Comparison of ENCODE assay signal across 24 cellular contexts in the genomic region with DNA sequence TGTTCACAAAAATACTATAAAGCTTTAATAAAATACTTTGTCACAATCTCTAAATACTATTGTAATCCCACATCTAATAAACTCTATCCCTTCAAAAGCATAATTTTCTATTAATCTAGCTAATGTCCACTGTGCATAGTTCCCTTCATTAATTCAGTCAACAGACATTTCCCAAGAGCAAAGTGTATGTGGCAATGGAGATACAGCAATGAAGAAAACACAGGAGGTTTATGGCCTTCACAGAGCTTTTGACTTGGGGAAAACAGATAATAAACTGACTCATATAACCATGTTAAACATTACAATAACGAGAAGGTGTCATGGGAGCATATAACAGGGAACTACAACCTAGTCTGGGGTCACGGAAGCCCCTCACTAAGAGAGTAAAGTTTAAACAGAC.
"Had no signal": no experiment of that assay in that cellular context is flagged by ENCODE, and none has a peak within 500 bp of the region (broad histone marks: within the 10 kb centered on the region; RNA-seq: fewer than 3 reads in every experiment).

No MANE protein-coding gene starts in this region.

- H3K36me3 ChIP-seq: colonic mucosa, esophagus muscularis mucosa, neural progenitor cell, right atrium auricular region, sigmoid colon, tibial artery had no signal

- H3K4me1 Mint-ChIP-seq: memory B cell; mesothelial cell of epicardium; naive B cell; stimulated activated effector memory CD8-positive, alpha-beta T cell treated with anti-CD3 and anti-CD28 coated beads, Interleukin-12 subunit alpha, Interleukin-12 subunit beta, amount 100 ng/mL, for 72 hours had no signal

- H3K27me3 ChIP-seq: colonic mucosa, esophagus muscularis mucosa, neural progenitor cell, right atrium auricular region, sigmoid colon, testis, tibial artery had no signal

- H3K4me2 ChIP-seq: neural progenitor cell had no signal

- H2AFZ ChIP-seq: neural progenitor cell, parathyroid adenoma had no signal

- ATAC-seq: left lobe of liver; mucosa of descending colon; natural killer cell treated with Interleukin-12 subunit alpha and Interleukin-12 subunit beta and Interleukin-15 and Interleukin-18, amount 100 ng/mL, for 72 hours; stimulated activated effector memory CD8-positive, alpha-beta T cell treated with anti-CD3 and anti-CD28 coated beads, Interleukin-12 subunit alpha, Interleukin-12 subunit beta, amount 100 ng/mL, for 72 hours; stimulated activated naive CD8-positive, alpha-beta T cell treated with anti-CD3 and anti-CD28 coated beads, Interleukin-15, Interleukin-2, amounts not matched to agents 100 U/mL and 50 U/mL, for 24 hours had no signal

- H3K4me3 ChIP-seq: colonic mucosa, esophagus muscularis mucosa, lung, mucosa of descending colon, neural progenitor cell, right atrium auricular region, sigmoid colon, testis, tibial artery had no signal

- H3K36me3 Mint-ChIP-seq: memory B cell; mesothelial cell of epicardium; naive B cell; natural killer cell treated with Interleukin-12 subunit alpha and Interleukin-12 subunit beta and Interleukin-15 and Interleukin-18, amount 100 ng/mL, for 72 hours; neural progenitor cell; stimulated activated effector memory CD8-positive, alpha-beta T cell treated with anti-CD3 and anti-CD28 coated beads, Interleukin-12 subunit alpha, Interleukin-12 subunit beta, amount 100 ng/mL, for 72 hours; type B pancreatic cell had no signal

- H3K27ac ChIP-seq: colonic mucosa, esophagus muscularis mucosa, neural progenitor cell, parathyroid adenoma, right atrium auricular region, sigmoid colon, testis, tibial artery had no signal

- H3K9me3 ChIP-seq: colonic mucosa, mucosa of descending colon, right atrium auricular region, sigmoid colon, testis, tibial artery had no signal

- H3K27me3 Mint-ChIP-seq: dendritic cell treated with granulocyte-macrophage colony-stimulating factor and Interleukin-4, amounts not matched to agents 40 ng/mL and 50 ng/mL, for 4 days; progenitor cell of endocrine pancreas; type B pancreatic cell had no signal

- H3K27ac Mint-ChIP-seq: dendritic cell treated with granulocyte-macrophage colony-stimulating factor and Interleukin-4, amounts not matched to agents 40 ng/mL and 50 ng/mL, for 4 days; memory B cell; mesothelial cell of epicardium; natural killer cell treated with Interleukin-12 subunit alpha and Interleukin-12 subunit beta and Interleukin-15 and Interleukin-18, amount 100 ng/mL, for 72 hours; neural progenitor cell; progenitor cell of endocrine pancreas; stimulated activated effector memory CD8-positive, alpha-beta T cell treated with anti-CD3 and anti-CD28 coated beads, Interleukin-12 subunit alpha, Interleukin-12 subunit beta, amount 100 ng/mL, for 72 hours; type B pancreatic cell had no signal

- H3K4me3 Mint-ChIP-seq: dendritic cell treated with granulocyte-macrophage colony-stimulating factor and Interleukin-4, amounts not matched to agents 40 ng/mL and 50 ng/mL, for 4 days; memory B cell; mesothelial cell of epicardium; naive B cell; natural killer cell treated with Interleukin-12 subunit alpha and Interleukin-12 subunit beta and Interleukin-15 and Interleukin-18, amount 100 ng/mL, for 72 hours; neural progenitor cell; stimulated activated effector memory CD8-positive, alpha-beta T cell treated with anti-CD3 and anti-CD28 coated beads, Interleukin-12 subunit alpha, Interleukin-12 subunit beta, amount 100 ng/mL, for 72 hours; type B pancreatic cell had no signal

- H3K9me3 Mint-ChIP-seq: dendritic cell treated with granulocyte-macrophage colony-stimulating factor and Interleukin-4, amounts not matched to agents 40 ng/mL and 50 ng/mL, for 4 days; memory B cell; natural killer cell treated with Interleukin-12 subunit alpha and Interleukin-12 subunit beta and Interleukin-15 and Interleukin-18, amount 100 ng/mL, for 72 hours; stimulated activated effector memory CD8-positive, alpha-beta T cell treated with anti-CD3 and anti-CD28 coated beads, Interleukin-12 subunit alpha, Interleukin-12 subunit beta, amount 100 ng/mL, for 72 hours; type B pancreatic cell had no signal

- H3K4me1 ChIP-seq: colonic mucosa, neural progenitor cell, right atrium auricular region, sigmoid colon, testis, tibial artery had no signal

- DNase-seq: colonic mucosa; effector memory CD4-positive, alpha-beta T cell; mucosa of descending colon; naive B cell; sigmoid colon; stimulated activated CD4-positive, alpha-beta T cell treated with anti-CD3 and anti-CD28 coated beads, Interleukin-2, amount 100 ng/mL, for 24 hours; stimulated activated CD4-positive, alpha-beta T cell treated with anti-CD3 and anti-CD28 coated beads, Interleukin-4, amount 100 ng/mL, for 24 hours; stimulated activated naive CD8-positive, alpha-beta T cell treated with anti-CD3 and anti-CD28 coated beads, Interleukin-15, Interleukin-2, amounts not matched to agents 100 U/mL and 50 U/mL, for 24 hours; substantia nigra; testis; tibial artery had no signal
